ENCODE assay signal across 14 cellular contexts in genomic region chr1:182634306-182635072, GRCh38. TPM values are rescaled to one million over a fixed set of nuclear protein-coding genes. Genes with fewer than 3 reads are reported as not detected.
A peak's percentile ranks its signal among the peaks of the same experiment; 100 is the strongest.
DNase-seq lines count a peak whose midpoint lies in the region; TF ChIP-seq lines count a peak whose summit lies in the region.
"Had no signal": no experiment of that assay in that cellular context is flagged by ENCODE, and none has a peak within 500 bp of the region (broad histone marks: within the 10 kb centered on the region; RNA-seq: fewer than 3 reads in every experiment).

No MANE protein-coding gene starts in this region.

- H3K4me1 ChIP-seq in BE2C, result peaks cover 39% of the 10 kb centered on the region
- H3K4me1 ChIP-seq: prostate gland had no signal

- peaks cover 41% of the 10 kb centered on the region for H3K4me1 Mint-ChIP-seq in type B pancreatic cell (ENCODE audit: unreplicated experiment)

- no peaks in the 10 kb centered on the region for H3K27me3 Mint-ChIP-seq in type B pancreatic cell

- intact Hi-C loops in posterior cingulate gyrus (cut with DNase I), result no loop called here

- H3K4me3 Mint-ChIP-seq in type B pancreatic cell, result no peak overlapping the region
- H3K4me3 Mint-ChIP-seq: activated naive CD4-positive, alpha-beta T cell treated with anti-CD3 and anti-CD28 coated beads, Interleukin-2, amount 10 ng/mL, durations not matched to agents 7 days and 5 days had no signal

- H3K27me3 ChIP-seq in BE2C, result no peaks in the 10 kb centered on the region
- H3K27me3 ChIP-seq: cardiac muscle cell, gastroesophageal sphincter had no signal

- H3K9me3 Mint-ChIP-seq in type B pancreatic cell, result no peaks in the 10 kb centered on the region
- H3K9me3 Mint-ChIP-seq: activated naive CD4-positive, alpha-beta T cell treated with anti-CD3 and anti-CD28 coated beads, Interleukin-2, amount 10 ng/mL, durations not matched to agents 7 days and 5 days had no signal

- no peaks in the 10 kb centered on the region for H3K9me3 ChIP-seq in BE2C
- H3K9me3 ChIP-seq: gastroesophageal sphincter, prostate gland had no signal

- H3K36me3 Mint-ChIP-seq in type B pancreatic cell, result no peaks in the 10 kb centered on the region
- H3K36me3 Mint-ChIP-seq: activated naive CD4-positive, alpha-beta T cell treated with anti-CD3 and anti-CD28 coated beads, Interleukin-2, amount 10 ng/mL, durations not matched to agents 7 days and 5 days had no signal

- no peak overlapping the region for H3K4me3 ChIP-seq in BE2C (ENCODE audit: low read depth, low read length)
- no peak overlapping the region for H3K4me3 ChIP-seq in fibroblast of villous mesenchyme (ENCODE audit: low read depth, low read length)
- H3K4me3 ChIP-seq: cardiac muscle cell, gastroesophageal sphincter, prostate gland had no signal

- DNase-seq in BE2C (peak; percentile 65), ELF-1 (ENCODE audit: low read depth, low spot score) (peak; percentile 34), NCI-H82 (lab: John Stamatoyannopoulos, UW) (peak; percentile 95), fibroblast of villous mesenchyme (ENCODE audit: low read depth) (peak; percentile 19), hypothalamus (lab: John Stamatoyannopoulos, UW) (no peak), HK-2 (ENCODE audit: unreplicated experiment) (no peak), type B pancreatic cell (ENCODE audit: extremely low spot score, unreplicated experiment) (no peak), posterior cingulate gyrus (no peak)
- DNase-seq: activated naive CD4-positive, alpha-beta T cell treated with anti-CD3 and anti-CD28 coated beads, Interleukin-2, amount 10 ng/mL, durations not matched to agents 7 days and 5 days; DMS79 had no signal

- no peak overlapping the region for H3K27ac Mint-ChIP-seq in type B pancreatic cell
- H3K27ac Mint-ChIP-seq: activated naive CD4-positive, alpha-beta T cell treated with anti-CD3 and anti-CD28 coated beads, Interleukin-2, amount 10 ng/mL, durations not matched to agents 7 days and 5 days had no signal

- TF ChIP-seq CTCF in BE2C (IDR thresholded peaks at IDR 0.05; ENCODE audit: low read depth, low read length) (no peak), fibroblast of villous mesenchyme (IDR thresholded peaks at IDR 0.05; ENCODE audit: insufficient read depth, low read depth, low read length) (no peak), type B pancreatic cell (conservative IDR thresholded peaks at IDR 0.05) (no peak)

- H3K36me3 ChIP-seq in BE2C, result no peaks in the 10 kb centered on the region
- H3K36me3 ChIP-seq: cardiac muscle cell, gastroesophageal sphincter, prostate gland had no signal

RNA-seq across cellular contexts. Expression of gene RGS16, which starts 30.3 kb away (rescaled TPM):
- 279 TPM for polyA plus RNA-seq in BE2C (2012; ENCODE audit: insufficient read depth, insufficient read length, low read depth)
- total RNA-seq in fibroblast of villous mesenchyme (0.32 and 1.3 TPM in 2 replicates), type B pancreatic cell (ENCODE audit: low replicate concordance) (9.7 and 14.6 TPM in 2 replicates)

RNA-seq across cellular contexts. Expression of gene RNASEL, which starts 45.4 kb away (rescaled TPM):
- 1.3 TPM for polyA plus RNA-seq in BE2C (2012; ENCODE audit: insufficient read depth, insufficient read length, low read depth)
- total RNA-seq in fibroblast of villous mesenchyme (4.5 and 9.1 TPM in 2 replicates), type B pancreatic cell (ENCODE audit: low replicate concordance) (4.2 and 5.0 TPM in 2 replicates)

RNA-seq across cellular contexts. Expression of gene RGS8, which starts 49.9 kb away (rescaled TPM):
- 4.9 TPM for polyA plus RNA-seq in BE2C (2012; ENCODE audit: insufficient read depth, insufficient read length, low read depth)
- not detected in 2 replicates for total RNA-seq in fibroblast of villous mesenchyme
- total RNA-seq in type B pancreatic cell (ENCODE audit: low replicate concordance), result 0.33 and 1.1 TPM in 2 replicates
- total RNA-seq: gastroesophageal sphincter, mononuclear cell had no signal
- polyA plus RNA-seq: cardiac muscle cell had no signal

Comparison
In these comparisons a context has a peak if more than half of its experiments do, and no peak if none do; other contexts are left out.
1. DNase-seq: peak in BE2C (single experiment), ELF-1 (single experiment), NCI-H82 (single experiment) and fibroblast of villous mesenchyme (single experiment); none in hypothalamus (0 of 51), HK-2 (single experiment), type B pancreatic cell (single experiment) and posterior cingulate gyrus (0 of 10).